ENCODE assay signal across 14 cellular contexts in genomic region chr6:111834356-111834755, GRCh38. TPM values are rescaled to one million over a fixed set of nuclear protein-coding genes. Genes with fewer than 3 reads are reported as not detected.
DNase-seq lines count a peak whose midpoint lies in the region; ATAC-seq and TF ChIP-seq lines count a peak whose summit lies in the region.
"Had no signal": no experiment of that assay in that cellular context is flagged by ENCODE, and none has a peak within 500 bp of the region (broad histone marks: within the 10 kb centered on the region; RNA-seq: fewer than 3 reads in every experiment).

No MANE protein-coding gene starts in this region.

- H3K4me3 ChIP-seq in KMS-11 (IDR thresholded peaks at IDR 0.05; ENCODE audit: insufficient read depth, low read depth, low read length) (no peak overlapping the region), smooth muscle cell (no peak overlapping the region)
- no peak overlapping the region for H3K4me3 ChIP-seq in effector memory CD4-positive, alpha-beta T cell (ENCODE audit: insufficient read depth, low read depth, low read length, poor library complexity, severe bottlenecking)
- H3K4me3 ChIP-seq: K562, PC-9 had no signal

- peak overlapping the region; percentile 95; the same call in 1 of the 2 replicates for H3K4me2 ChIP-seq in KMS-11
- H3K4me2 ChIP-seq in smooth muscle cell: no peak overlapping the region
- H3K4me2 ChIP-seq: PC-9 had no signal

- no peaks in the 10 kb centered on the region for H3F3A ChIP-seq in smooth muscle cell (ENCODE audit: low read depth)

- H3K79me2 ChIP-seq in KMS-11 (ENCODE audit: insufficient read depth, low read depth) (no peaks in the 10 kb centered on the region), smooth muscle cell (ENCODE audit: low read depth) (peaks cover 58% of the 10 kb centered on the region)

- H3K4me3 Mint-ChIP-seq in activated T-cell treated with anti-CD3 and anti-CD28 coated beads, Interleukin-2, amount 50 U/mL, for 72 hours: peak overlapping the region; percentile 41 to 61
- H3K4me3 Mint-ChIP-seq in stimulated activated effector memory CD8-positive, alpha-beta T cell treated with anti-CD3 and anti-CD28 coated beads, Interleukin-12 subunit alpha, Interleukin-12 subunit beta, amount 100 ng/mL, for 72 hours: peak overlapping the region; percentile 59

- H3K27me3 Mint-ChIP-seq in activated T-cell treated with anti-CD3 and anti-CD28 coated beads, Interleukin-2, amount 50 U/mL, for 72 hours (ENCODE audit: low read depth): no peaks in the 10 kb centered on the region

- no peaks in the 10 kb centered on the region for H3K9me3 Mint-ChIP-seq in activated T-cell treated with anti-CD3 and anti-CD28 coated beads, Interleukin-2, amount 50 U/mL, for 72 hours
- H3K9me3 Mint-ChIP-seq in stimulated activated effector memory CD8-positive, alpha-beta T cell treated with anti-CD3 and anti-CD28 coated beads, Interleukin-12 subunit alpha, Interleukin-12 subunit beta, amount 100 ng/mL, for 72 hours: no peaks in the 10 kb centered on the region
- H3K9me3 Mint-ChIP-seq: HFFc6 had no signal

- H3K36me3 Mint-ChIP-seq in activated T-cell treated with anti-CD3 and anti-CD28 coated beads, Interleukin-2, amount 50 U/mL, for 72 hours (ENCODE audit: insufficient read depth in 2 of 2): peaks cover 16 to 39% of the 10 kb centered on the region in 2 donors
- H3K36me3 Mint-ChIP-seq in stimulated activated effector memory CD8-positive, alpha-beta T cell treated with anti-CD3 and anti-CD28 coated beads, Interleukin-12 subunit alpha, Interleukin-12 subunit beta, amount 100 ng/mL, for 72 hours: peaks cover 85% of the 10 kb centered on the region

- 97% methylated on average over 4 of the region's 4 CpGs for WGBS in smooth muscle cell (ENCODE audit: low lambda C conversion rate)

- H3K4me1 ChIP-seq in KMS-11 (ENCODE audit: low read depth, poor library complexity, severe bottlenecking) (peaks cover 85% of the 10 kb centered on the region), smooth muscle cell (ENCODE audit: low read depth) (peaks cover 1% of the 10 kb centered on the region)
- H3K4me1 ChIP-seq in effector memory CD4-positive, alpha-beta T cell (ENCODE audit: control insufficient read depth, insufficient read depth, low read length, poor library complexity, severe bottlenecking): peaks cover 45% of the 10 kb centered on the region

- H3K27me3 ChIP-seq in KMS-11 (ENCODE audit: insufficient read depth, low read depth) (no peaks in the 10 kb centered on the region), smooth muscle cell (ENCODE audit: low read depth) (no peaks in the 10 kb centered on the region)
- no peaks in the 10 kb centered on the region for H3K27me3 ChIP-seq in effector memory CD4-positive, alpha-beta T cell (replicated peaks; ENCODE audit: control insufficient read depth, insufficient read depth, low read length, poor library complexity, severe bottlenecking)

- H3K9ac ChIP-seq in KMS-11 (no peak overlapping the region), smooth muscle cell (ENCODE audit: low read depth) (no peak overlapping the region)

- peaks cover 73% of the 10 kb centered on the region for H3K4me1 Mint-ChIP-seq in activated T-cell treated with anti-CD3 and anti-CD28 coated beads, Interleukin-2, amount 50 U/mL, for 72 hours (ENCODE audit: low read depth)
- peaks cover 65% of the 10 kb centered on the region for H3K4me1 Mint-ChIP-seq in stimulated activated effector memory CD8-positive, alpha-beta T cell treated with anti-CD3 and anti-CD28 coated beads, Interleukin-12 subunit alpha, Interleukin-12 subunit beta, amount 100 ng/mL, for 72 hours

- H3K36me3 ChIP-seq in KMS-11 (ENCODE audit: insufficient read depth) (no peaks in the 10 kb centered on the region), smooth muscle cell (ENCODE audit: low read depth) (no peaks in the 10 kb centered on the region)
- H3K36me3 ChIP-seq in effector memory CD4-positive, alpha-beta T cell (ENCODE audit: control insufficient read depth, insufficient read depth, low read length): peaks cover 3% of the 10 kb centered on the region

- TF ChIP-seq CTCF in KMS-11 (conservative IDR thresholded peaks at IDR 0.05; ENCODE audit: low read depth, low read length) (no peak), smooth muscle cell (IDR thresholded peaks at IDR 0.05; ENCODE audit: borderline replicate concordance, insufficient read depth, poor library complexity, severe bottlenecking) (no peak)

- no peak for ATAC-seq in activated T-cell treated with anti-CD3 and anti-CD28 coated beads, Interleukin-2, amount 50 U/mL, for 72 hours (replicated peaks in 1 of 2)
- ATAC-seq in stimulated activated effector memory CD8-positive, alpha-beta T cell treated with anti-CD3 and anti-CD28 coated beads, Interleukin-12 subunit alpha, Interleukin-12 subunit beta, amount 100 ng/mL, for 72 hours: no peak
- ATAC-seq: K562 had no signal

- DNase-seq in activated T-cell treated with anti-CD3 and anti-CD28 coated beads, Interleukin-2, amount 50 U/mL, for 72 hours: no peak
- DNase-seq in activated T-cell treated with anti-CD3 and anti-CD28 coated beads, Interleukin-2, amount 50 U/mL, for 48 hours: no peak
- no peak for DNase-seq in effector memory CD4-positive, alpha-beta T cell
- peak in 1 of 2 donors; percentile 52 for DNase-seq in stimulated activated effector memory CD8-positive, alpha-beta T cell treated with anti-CD3 and anti-CD28 coated beads, Interleukin-12 subunit alpha, Interleukin-12 subunit beta, amount 100 ng/mL, for 72 hours (ENCODE audit: low spot score in 2 of 2)
- no peak for DNase-seq in smooth muscle cell (lab: John Stamatoyannopoulos, UW; ENCODE audit: unreplicated experiment)
- no peak for DNase-seq in RKO (ENCODE audit: low spot score)
- DNase-seq: ACHN, DMS 273 treated with DMSO at 0.1 percent for 48 hours, HFFc6, NCI-H1092, NCI-H1694 treated with DMSO at 0.1 percent for 48 hours, PC-9 had no signal

- H3K27ac ChIP-seq in KMS-11 (peak overlapping the region; percentile 98; the same call in 1 of the 2 replicates), smooth muscle cell (ENCODE audit: low read depth) (no peak overlapping the region)
- peak overlapping the region; percentile 10 for H3K27ac ChIP-seq in effector memory CD4-positive, alpha-beta T cell (ENCODE audit: insufficient read depth, low read length, poor library complexity, severe bottlenecking)
- H3K27ac ChIP-seq: PC-9 had no signal

- H3K27ac Mint-ChIP-seq in activated T-cell treated with anti-CD3 and anti-CD28 coated beads, Interleukin-2, amount 50 U/mL, for 72 hours: peak overlapping the region; percentile 32
- H3K27ac Mint-ChIP-seq in stimulated activated effector memory CD8-positive, alpha-beta T cell treated with anti-CD3 and anti-CD28 coated beads, Interleukin-12 subunit alpha, Interleukin-12 subunit beta, amount 100 ng/mL, for 72 hours: no peak overlapping the region

- no peak overlapping the region for H2AFZ ChIP-seq in KMS-11 (ENCODE audit: low read depth)
- no peak overlapping the region for H2AFZ ChIP-seq in smooth muscle cell (ENCODE audit: low read depth)
- H2AFZ ChIP-seq: PC-9 had no signal

- H4K20me1 ChIP-seq in KMS-11 (ENCODE audit: insufficient read depth) (no peaks in the 10 kb centered on the region), smooth muscle cell (ENCODE audit: low read depth) (peaks cover 43% of the 10 kb centered on the region)

- H3K9me3 ChIP-seq in effector memory CD4-positive, alpha-beta T cell (ENCODE audit: control insufficient read depth, low read length): no peaks in the 10 kb centered on the region
- no peaks in the 10 kb centered on the region for H3K9me3 ChIP-seq in smooth muscle cell (replicated peaks; ENCODE audit: low read depth)

RNA-seq across cellular contexts. Expression of gene FYN, which starts 38.9 kb away (rescaled TPM):
- 100 to 1,000 TPM; 504 to 505 TPM for total RNA-seq in activated T-cell treated with anti-CD3 and anti-CD28 coated beads, Interleukin-2, amount 50 U/mL, for 72 hours
- total RNA-seq in smooth muscle cell: 110 and 120 TPM in 2 replicates
- 138 and 140 TPM in 2 replicates for polyA plus RNA-seq in smooth muscle cell
